10 cellular contexts compared by ENCODE assay signal in the genomic region with DNA sequence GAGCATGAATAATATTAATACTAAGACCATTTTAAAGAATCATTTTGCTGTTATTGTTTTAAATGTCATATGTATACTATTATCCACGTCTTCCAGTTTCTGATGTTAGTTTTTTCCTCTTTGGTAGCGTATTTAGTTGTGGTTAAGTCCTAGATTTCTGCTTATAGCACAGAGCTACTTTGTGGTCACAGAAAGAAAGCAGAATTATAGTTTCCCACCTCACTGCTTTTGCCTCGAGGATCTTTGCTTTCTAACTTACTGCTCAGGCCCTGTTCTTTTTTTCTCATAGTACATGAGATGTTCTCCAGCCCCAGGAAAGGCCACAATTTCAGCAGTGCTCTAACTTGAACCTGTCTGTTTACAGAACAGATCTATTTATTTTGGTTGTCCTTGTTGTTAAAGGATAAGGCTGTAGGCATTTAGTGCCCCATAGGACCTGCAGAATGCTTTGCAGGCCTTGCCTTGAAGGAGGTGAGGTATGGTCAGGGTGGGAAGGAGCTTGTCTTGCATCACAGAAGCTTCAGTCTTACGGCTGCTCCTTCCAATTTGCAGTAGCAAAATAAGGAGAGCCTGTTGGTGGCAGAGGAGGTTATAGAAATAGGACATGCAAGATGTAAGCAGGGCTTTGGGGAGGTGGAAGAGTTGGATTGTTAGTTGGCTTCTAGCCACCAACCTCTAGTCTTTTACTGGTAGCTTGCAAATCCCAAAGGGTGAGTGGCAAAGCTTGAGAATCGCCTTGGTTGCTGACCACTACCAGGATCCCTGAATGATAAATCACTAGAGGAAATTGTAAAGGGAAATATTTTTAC.
DNase-seq lines count a peak whose midpoint lies in the region; ATAC-seq and TF ChIP-seq lines count a peak whose summit lies in the region.
"Had no signal": no experiment of that assay in that cellular context is flagged by ENCODE, and none has a peak within 500 bp of the region (broad histone marks: within the 10 kb centered on the region; RNA-seq: fewer than 3 reads in every experiment).

No MANE protein-coding gene starts in this region.

- H3K27me3 Mint-ChIP-seq in CD4-positive, CD25-positive, alpha-beta regulatory T cell, result no peaks in the 10 kb centered on the region
- H3K27me3 Mint-ChIP-seq: dendritic cell treated with granulocyte-macrophage colony-stimulating factor and Interleukin-4, amounts not matched to agents 40 ng/mL and 50 ng/mL, for 4 days had no signal

- no peak for DNase-seq in CD4-positive, CD25-positive, alpha-beta regulatory T cell
- DNase-seq in Jurkat, Clone E6-1 (ENCODE audit: low read depth, low spot score), result peak; percentile 25
- DNase-seq in dorsolateral prefrontal cortex, result no peak
- DNase-seq in DMS153 (lab: John Stamatoyannopoulos, UW), result no peak
- DNase-seq in DMS79 (lab: John Stamatoyannopoulos, UW), result no peak
- DNase-seq in KBM-7, result no peak
- DNase-seq: NCI-H2081 had no signal

- intact Hi-C loops in dorsolateral prefrontal cortex (cut with DNase I), result no loop called here

- no peak for ATAC-seq in CD4-positive, CD25-positive, alpha-beta regulatory T cell (ENCODE audit: low read depth in 2 of 2)
- ATAC-seq in GM19463 (IDR thresholded peaks at IDR 0.05; ENCODE audit: unreplicated experiment), result peak; percentile 36
- ATAC-seq in HG03521 (IDR thresholded peaks at IDR 0.05; ENCODE audit: unreplicated experiment), result no peak

- no peaks in the 10 kb centered on the region for H3K9me3 Mint-ChIP-seq in CD4-positive, CD25-positive, alpha-beta regulatory T cell
- H3K9me3 Mint-ChIP-seq: dendritic cell treated with granulocyte-macrophage colony-stimulating factor and Interleukin-4, amounts not matched to agents 40 ng/mL and 50 ng/mL, for 4 days had no signal

- in situ Hi-C loops in KBM-7 (cut with MboI; ENCODE audit: low pct_unique_long_range_greater_than_20kb, low sequenced_read_pairs), result no loop called here

- H3K27ac Mint-ChIP-seq in CD4-positive, CD25-positive, alpha-beta regulatory T cell, result peak overlapping the region in 2 of 3 donors; percentile 20 to 88
- H3K27ac Mint-ChIP-seq: dendritic cell treated with granulocyte-macrophage colony-stimulating factor and Interleukin-4, amounts not matched to agents 40 ng/mL and 50 ng/mL, for 4 days had no signal

- H3K4me1 Mint-ChIP-seq in CD4-positive, CD25-positive, alpha-beta regulatory T cell, result peaks cover 5 to 28% (median 15%) of the 10 kb centered on the region in 4 donors

- no peaks in the 10 kb centered on the region for H3K9me3 ChIP-seq in CD4-positive, CD25-positive, alpha-beta regulatory T cell (ENCODE audit: control insufficient read depth in 2 of 2, low read length in 2 of 2)

- no peak overlapping the region for H3K4me3 ChIP-seq in CD4-positive, CD25-positive, alpha-beta regulatory T cell (ENCODE audit: low read depth, low read length)
- no peak overlapping the region for H3K4me3 ChIP-seq in Jurkat, Clone E6-1 (ENCODE audit: low read length)
- no peak overlapping the region for H3K4me3 ChIP-seq in dorsolateral prefrontal cortex

- no peaks in the 10 kb centered on the region for H3K4me1 ChIP-seq in CD4-positive, CD25-positive, alpha-beta regulatory T cell (ENCODE audit: control insufficient read depth, insufficient read depth, low read length, poor library complexity, severe bottlenecking)

- H3K27me3 ChIP-seq in CD4-positive, CD25-positive, alpha-beta regulatory T cell (ENCODE audit: control insufficient read depth, insufficient read depth, low read length), result no peaks in the 10 kb centered on the region
- H3K27me3 ChIP-seq in dorsolateral prefrontal cortex, result no peaks in the 10 kb centered on the region

- no peak for TF ChIP-seq CTCF in dorsolateral prefrontal cortex (IDR thresholded peaks at IDR 0.05 in 54 of 56, conservative IDR thresholded peaks at IDR 0.05 in 2 of 56; ENCODE audit: low read depth in 1 of 56, partially characterized antibody in 56 of 56)

- no peak overlapping the region for H3K4me3 Mint-ChIP-seq in CD4-positive, CD25-positive, alpha-beta regulatory T cell
- H3K4me3 Mint-ChIP-seq: dendritic cell treated with granulocyte-macrophage colony-stimulating factor and Interleukin-4, amounts not matched to agents 40 ng/mL and 50 ng/mL, for 4 days had no signal

- peaks cover 28% of the 10 kb centered on the region for H3K36me3 Mint-ChIP-seq in CD4-positive, CD25-positive, alpha-beta regulatory T cell

- H3K27ac ChIP-seq in CD4-positive, CD25-positive, alpha-beta regulatory T cell (ENCODE audit: insufficient read depth, low read length, poor library complexity, severe bottlenecking), result no peak overlapping the region
- H3K27ac ChIP-seq in dorsolateral prefrontal cortex, result peak overlapping the region in 51 of 59 donors; percentile 2 to 84 (median 68)

- H3K36me3 ChIP-seq in CD4-positive, CD25-positive, alpha-beta regulatory T cell (ENCODE audit: control insufficient read depth, insufficient read depth, low read length), result peaks cover 18% of the 10 kb centered on the region
